In the genomic region with DNA sequence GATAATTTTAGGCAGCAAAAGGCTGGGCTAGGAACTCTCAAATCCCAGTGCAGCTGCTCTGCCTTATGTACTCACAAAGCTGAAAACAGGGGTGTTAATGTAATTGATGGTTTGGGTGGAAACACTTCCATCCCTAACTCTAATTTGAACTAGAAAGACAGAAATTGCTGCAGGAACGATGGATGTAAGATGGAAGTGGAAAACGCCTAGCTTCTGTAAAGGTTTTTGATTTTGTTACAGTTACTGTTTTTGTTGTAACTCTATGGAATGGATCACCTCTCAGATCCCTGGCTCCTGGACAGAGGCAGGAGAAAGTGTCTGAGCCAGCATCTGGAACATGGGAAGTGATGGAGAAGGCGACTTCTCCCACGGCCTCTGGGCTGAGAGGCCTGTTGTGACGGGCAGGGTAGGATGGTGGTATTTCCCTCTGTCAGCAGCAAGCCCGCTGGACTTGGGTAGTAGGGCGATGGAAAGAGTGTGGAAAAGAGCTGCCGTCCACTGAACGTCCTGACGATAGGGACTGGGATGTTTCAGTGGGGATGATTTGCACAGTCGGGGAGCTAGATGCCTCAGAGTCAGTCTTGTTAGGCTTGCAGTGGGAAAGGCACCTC, we compare ENCODE assay signal across 9 cellular contexts. TPM values are rescaled to one million over a fixed set of nuclear protein-coding genes. Genes with fewer than 3 reads are reported as not detected.
A peak's percentile ranks its signal among the peaks of the same experiment; 100 is the strongest.
DNase-seq lines count a peak whose midpoint lies in the region; ATAC-seq lines count a peak whose summit lies in the region.
"Had no signal": no experiment of that assay in that cellular context is flagged by ENCODE, and none has a peak within 500 bp of the region (broad histone marks: within the 10 kb centered on the region; RNA-seq: fewer than 3 reads in every experiment).

No MANE protein-coding gene starts in this region.

- H3K36me3 Mint-ChIP-seq in stimulated activated naive CD8-positive, alpha-beta T cell treated with anti-CD3 and anti-CD28 coated beads, Interleukin-15, Interleukin-2, amounts not matched to agents 100 ng/mL and 50 ng/mL, for 24 hours (ENCODE audit: low read depth) = peaks cover 23% of the 10 kb centered on the region
- peaks cover 3% of the 10 kb centered on the region for H3K36me3 Mint-ChIP-seq in activated naive CD8-positive, alpha-beta T cell
- peaks cover 0 to 10% of the 10 kb centered on the region in 2 donors for H3K36me3 Mint-ChIP-seq in naive B cell

- DNase-seq in stimulated activated naive CD8-positive, alpha-beta T cell treated with anti-CD3 and anti-CD28 coated beads, Interleukin-15, Interleukin-2, amounts not matched to agents 100 U/mL and 50 U/mL, for 24 hours = no peak
- DNase-seq in naive B cell (no peak), NCI-H1417 treated with DMSO at 0.1 percent for 48 hours (lab: John Stamatoyannopoulos, UW) (no peak), kidney glomerular epithelial cell (lab: John Stamatoyannopoulos, UW) (no peak)
- DNase-seq: activated CD8-positive, alpha-beta memory T cell treated with anti-CD3 and anti-CD28 coated beads, Interleukin-2, amount 50 U/mL, for 4 hours had no signal

- peak overlapping the region; percentile 82 for H3K4me3 Mint-ChIP-seq in stimulated activated naive CD8-positive, alpha-beta T cell treated with anti-CD3 and anti-CD28 coated beads, Interleukin-15, Interleukin-2, amounts not matched to agents 100 ng/mL and 50 ng/mL, for 24 hours
- H3K4me3 Mint-ChIP-seq in activated naive CD8-positive, alpha-beta T cell = peak overlapping the region; percentile 91
- H3K4me3 Mint-ChIP-seq in naive B cell = peak overlapping the region; percentile 70 to 99 (median 96)

- H3K27me3 Mint-ChIP-seq in stimulated activated naive CD8-positive, alpha-beta T cell treated with anti-CD3 and anti-CD28 coated beads, Interleukin-15, Interleukin-2, amounts not matched to agents 100 ng/mL and 50 ng/mL, for 24 hours = no peaks in the 10 kb centered on the region
- no peaks in the 10 kb centered on the region for H3K27me3 Mint-ChIP-seq in activated naive CD8-positive, alpha-beta T cell
- no peaks in the 10 kb centered on the region for H3K27me3 Mint-ChIP-seq in naive B cell

- ATAC-seq in stimulated activated naive CD8-positive, alpha-beta T cell treated with anti-CD3 and anti-CD28 coated beads, Interleukin-15, Interleukin-2, amounts not matched to agents 100 U/mL and 50 U/mL, for 24 hours = no peak
- ATAC-seq in naive B cell (ENCODE audit: low read depth in 2 of 2) (no peak), GM19455 (IDR thresholded peaks at IDR 0.05; ENCODE audit: unreplicated experiment) (no peak), esophagus mucosa (no peak)

- peaks cover 84% of the 10 kb centered on the region for H3K4me1 Mint-ChIP-seq in stimulated activated naive CD8-positive, alpha-beta T cell treated with anti-CD3 and anti-CD28 coated beads, Interleukin-15, Interleukin-2, amounts not matched to agents 100 ng/mL and 50 ng/mL, for 24 hours (ENCODE audit: low read depth)
- peaks cover 81% of the 10 kb centered on the region for H3K4me1 Mint-ChIP-seq in activated naive CD8-positive, alpha-beta T cell (ENCODE audit: low read depth)
- H3K4me1 Mint-ChIP-seq in naive B cell = peaks cover 70 to 86% (median 86%) of the 10 kb centered on the region in 3 donors

- H3K27ac Mint-ChIP-seq in stimulated activated naive CD8-positive, alpha-beta T cell treated with anti-CD3 and anti-CD28 coated beads, Interleukin-15, Interleukin-2, amounts not matched to agents 100 ng/mL and 50 ng/mL, for 24 hours = peak overlapping the region; percentile 94
- H3K27ac Mint-ChIP-seq in activated naive CD8-positive, alpha-beta T cell = peak overlapping the region; percentile 92
- H3K27ac Mint-ChIP-seq in naive B cell = peak overlapping the region; percentile 92 to 99 (median 97)

- H3K9me3 Mint-ChIP-seq in stimulated activated naive CD8-positive, alpha-beta T cell treated with anti-CD3 and anti-CD28 coated beads, Interleukin-15, Interleukin-2, amounts not matched to agents 100 ng/mL and 50 ng/mL, for 24 hours = no peaks in the 10 kb centered on the region
- no peaks in the 10 kb centered on the region for H3K9me3 Mint-ChIP-seq in activated naive CD8-positive, alpha-beta T cell (ENCODE audit: low read depth)
- H3K9me3 Mint-ChIP-seq in naive B cell = no peaks in the 10 kb centered on the region

RNA-seq across cellular contexts. Expression of gene TRAF5, which starts 1.6 kb away (rescaled TPM):
- polyA plus RNA-seq in naive B cell (ENCODE audit: low read depth in 6 of 6) = 100 to 1,000 TPM in 1 of 6 donors, 10 to 100 TPM in 5; 41.1 to 105 (median 80.3) TPM
- 2.8 TPM for total RNA-seq in esophagus mucosa
